ENCODE assay signal across 22 cellular contexts in the genomic region with DNA sequence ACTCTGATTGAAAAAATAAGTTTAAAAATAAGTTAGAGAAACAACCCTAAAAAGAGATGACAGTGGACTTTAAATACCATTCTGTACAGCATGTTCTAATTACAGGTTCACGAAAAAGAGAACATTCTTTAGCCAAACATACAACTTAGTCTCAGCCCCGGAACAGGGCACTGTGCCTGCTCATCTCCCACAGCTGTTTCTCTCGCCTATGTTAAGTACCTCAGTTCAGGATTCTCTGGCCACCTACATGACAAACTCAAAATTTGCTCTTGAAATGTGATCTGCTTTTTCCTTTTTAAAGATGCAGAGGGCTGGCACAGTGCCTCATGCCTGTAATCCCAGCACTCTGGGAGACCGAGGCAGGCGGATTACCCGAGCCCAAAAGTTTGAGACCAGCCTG. TPM values are rescaled to one million over a fixed set of nuclear protein-coding genes. Genes with fewer than 3 reads are reported as not detected.
DNase-seq lines count a peak whose midpoint lies in the region; ATAC-seq, FAIRE-seq and TF ChIP-seq lines count a peak whose summit lies in the region.
"Had no signal": no experiment of that assay in that cellular context is flagged by ENCODE, and none has a peak within 500 bp of the region (broad histone marks: within the 10 kb centered on the region; RNA-seq: fewer than 3 reads in every experiment).

No MANE protein-coding gene starts in this region.

- peaks cover 90% of the 10 kb centered on the region for H3K4me1 Mint-ChIP-seq in nephron progenitor cell
- H3K4me1 Mint-ChIP-seq: stimulated activated naive B cell treated with anti-CD40 and anti-IgM and Interleukin-4, amounts not matched to agents 10 μg/mL and 1 μg/mL and 100 μg/mL, for 72 hours had no signal

- TF ChIP-seq POLR2A in A549 (IDR thresholded peaks at IDR 0.05; ENCODE audit: low read length), result no peak

- no peak for FAIRE-seq in A549 (lab: Jason Lieb, UNC)
- no peak for FAIRE-seq in small intestine (lab: Jason Lieb, UNC)
- FAIRE-seq: bronchial epithelial cell, D721Med, H54 had no signal

- no peak overlapping the region for H3K4me3 ChIP-seq in A549
- no peak overlapping the region for H3K4me3 ChIP-seq in adipocyte (ENCODE audit: low read length)
- H3K4me3 ChIP-seq in small intestine (ENCODE audit: low read depth in 1 of 2, low read length in 2 of 2), result no peak overlapping the region
- no peak overlapping the region for H3K4me3 ChIP-seq in right cardiac atrium (ENCODE audit: low read length)
- H3K4me3 ChIP-seq: adrenal gland had no signal

- WGBS in A549 (ENCODE audit: missing lambda C conversion rate), result 79% methylated on average over 6 of the region's 6 CpGs
- WGBS in small intestine, 3 donors, result 52 to 63% (median 56%) methylated on average over 6 of the region's 6 CpGs
- WGBS in right cardiac atrium, result 86% methylated on average over 6 of the region's 6 CpGs

- H3K27ac ChIP-seq in A549, result peak overlapping the region; percentile 95; a peak in 4 of 6 replicates
- no peak overlapping the region for H3K27ac ChIP-seq in small intestine (ENCODE audit: low read depth in 1 of 2, low read length in 1 of 2)
- H3K27ac ChIP-seq in right cardiac atrium (ENCODE audit: low read length), result no peak overlapping the region
- H3K27ac ChIP-seq: KMS-11, RWPE1 had no signal

- no peak overlapping the region for H3K9ac ChIP-seq in adipocyte (ENCODE audit: low read length)
- H3K9ac ChIP-seq: KMS-11 had no signal

- H3K36me3 ChIP-seq in adipocyte (ENCODE audit: control insufficient read depth, insufficient read depth, low read length, severe bottlenecking) (no peaks in the 10 kb centered on the region), small intestine (ENCODE audit: control insufficient read depth in 2 of 2, insufficient read depth in 2 of 2, low read length in 2 of 2) (no peaks in the 10 kb centered on the region)
- H3K36me3 ChIP-seq: adrenal gland had no signal

- no peak overlapping the region for H3K4me3 Mint-ChIP-seq in nephron progenitor cell
- H3K4me3 Mint-ChIP-seq: activated CD8-positive, alpha-beta T cell treated with anti-CD3 and anti-CD28 coated beads for 36 hours; stimulated activated naive B cell treated with anti-CD40 and anti-IgM and Interleukin-4, amounts not matched to agents 10 μg/mL and 1 μg/mL and 100 μg/mL, for 72 hours had no signal

- H3K36me3 Mint-ChIP-seq in nephron progenitor cell (ENCODE audit: low read depth), result peaks cover 8% of the 10 kb centered on the region
- H3K36me3 Mint-ChIP-seq: stimulated activated naive B cell treated with anti-CD40 and anti-IgM and Interleukin-4, amounts not matched to agents 10 μg/mL and 1 μg/mL and 100 μg/mL, for 72 hours had no signal

- H3K4me2 ChIP-seq in A549, result peak overlapping the region; percentile 31; the same call in 2 of the 3 replicates
- H3K4me2 ChIP-seq: KMS-11 had no signal

- H3K27ac Mint-ChIP-seq in nephron progenitor cell, result peak overlapping the region; percentile 85
- H3K27ac Mint-ChIP-seq: activated CD8-positive, alpha-beta T cell treated with anti-CD3 and anti-CD28 coated beads for 36 hours; stimulated activated naive B cell treated with anti-CD40 and anti-IgM and Interleukin-4, amounts not matched to agents 10 μg/mL and 1 μg/mL and 100 μg/mL, for 72 hours had no signal

- peaks cover 6% of the 10 kb centered on the region for H3K9me3 Mint-ChIP-seq in nephron progenitor cell
- H3K9me3 Mint-ChIP-seq: activated CD8-positive, alpha-beta T cell treated with anti-CD3 and anti-CD28 coated beads for 36 hours had no signal

- TF ChIP-seq CTCF in A549 (IDR thresholded peaks at IDR 0.05) (no peak), nephron progenitor cell (IDR thresholded peaks at IDR 0.05) (no peak)

- H3K27me3 ChIP-seq in adipocyte (replicated peaks; ENCODE audit: control insufficient read depth, insufficient read depth, low read length) (no peaks in the 10 kb centered on the region), small intestine (ENCODE audit: control insufficient read depth in 2 of 2, insufficient read depth in 2 of 2, low read length in 2 of 2) (no peaks in the 10 kb centered on the region), right cardiac atrium (ENCODE audit: control insufficient read depth, insufficient read depth) (no peaks in the 10 kb centered on the region)
- H3K27me3 ChIP-seq: adrenal gland had no signal

- H3K27me3 Mint-ChIP-seq in nephron progenitor cell (ENCODE audit: low read depth, poor library complexity), result no peaks in the 10 kb centered on the region

- ATAC-seq in A549, result no peak
- no peak for ATAC-seq in GM19351 (IDR thresholded peaks at IDR 0.05; ENCODE audit: unreplicated experiment)
- ATAC-seq in right cardiac atrium, result no peak
- ATAC-seq: activated CD8-positive, alpha-beta T cell treated with anti-CD3 and anti-CD28 coated beads for 36 hours; left cardiac atrium; stimulated activated naive B cell treated with anti-CD40 and anti-IgM and Interleukin-4, amounts not matched to agents 10 μg/mL and 1 μg/mL and 100 μg/mL, for 72 hours had no signal

- DNase-seq in A549 (ENCODE audit: low read depth in 1 of 2, low spot score in 1 of 2), result no peak
- peak; percentile 52 for DNase-seq in NCI-H2029 (lab: John Stamatoyannopoulos, UW)
- DNase-seq in adipocyte (ENCODE audit: low read depth), result peak; percentile 50
- DNase-seq in nephron progenitor cell, result no peak
- no peak for DNase-seq in activated CD4-positive, alpha-beta T cell treated with anti-CD3 and anti-CD28 coated beads, Interleukin-2, amount 50 U/mL, for 48 hours
- DNase-seq in small intestine, result no peak
- no peak for DNase-seq in right cardiac atrium
- DNase-seq: activated CD8-positive, alpha-beta T cell treated with anti-CD3 and anti-CD28 coated beads for 36 hours; activated gamma-delta T cell; activated T-cell treated with anti-CD3 and anti-CD28 coated beads for 4 hours; adrenal gland; dermis blood vessel endothelial cell; left cardiac atrium; NCI-H1694 treated with DMSO at 0.1 percent for 48 hours; stimulated activated CD4-positive, alpha-beta T cell treated with anti-CD3 and anti-CD28 coated beads, Interleukin-2, amount 100 ng/mL, for 48 hours; stimulated activated naive B cell treated with anti-CD40 and anti-IgM and Interleukin-4, amounts not matched to agents 10 μg/mL and 1 μg/mL and 100 μg/mL, for 72 hours had no signal

- CTCF ChIA-PET in A549 (lab: Yijun Ruan, JAX), result no interaction called here

- no peaks in the 10 kb centered on the region for H3K9me3 ChIP-seq in A549
- no peaks in the 10 kb centered on the region for H3K9me3 ChIP-seq in adipocyte (ENCODE audit: control insufficient read depth, low read length)
- H3K9me3 ChIP-seq in small intestine (ENCODE audit: control insufficient read depth, low read depth), result no peaks in the 10 kb centered on the region
- no peaks in the 10 kb centered on the region for H3K9me3 ChIP-seq in right cardiac atrium (ENCODE audit: control insufficient read depth, low read length)
- H3K9me3 ChIP-seq: adrenal gland had no signal

- TF ChIP-seq RAD21 in A549 (conservative IDR thresholded peaks at IDR 0.05 in 1 of 2, IDR thresholded peaks at IDR 0.05 in 1 of 2), result no peak

- intact Hi-C loops in right cardiac atrium (cut with DNase I), result no loop called here

- POLR2A ChIA-PET in A549 (lab: Yijun Ruan, JAX), result no interaction called here

- no peak for TF ChIP-seq EP300 in A549 (IDR thresholded peaks at IDR 0.05)

- peaks cover 95% of the 10 kb centered on the region for H3K4me1 ChIP-seq in A549
- peaks cover 36% of the 10 kb centered on the region for H3K4me1 ChIP-seq in adipocyte (ENCODE audit: control insufficient read depth, insufficient read depth, low read length)
- peaks cover 9 to 20% of the 10 kb centered on the region in 2 donors for H3K4me1 ChIP-seq in small intestine (ENCODE audit: control insufficient read depth in 2 of 2, insufficient read depth in 1 of 2, low read depth in 1 of 2, low read length in 1 of 2)
- peaks cover 9% of the 10 kb centered on the region for H3K4me1 ChIP-seq in right cardiac atrium (ENCODE audit: control insufficient read depth, insufficient read depth, low read length)
- H3K4me1 ChIP-seq: adrenal gland had no signal

TF ChIP-seq in A549, 52 proteins besides CTCF, POLR2A, EP300 and RAD21:
- TF ChIP-seq HEYL (CRISPR knock-in tag; IDR thresholded peaks at IDR 0.05) (no peak), MYC (IDR thresholded peaks at IDR 0.05; ENCODE audit: borderline replicate concordance, low read length) (no peak), KDM5A (IDR thresholded peaks at IDR 0.05) (no peak), RARB (CRISPR knock-in tag; IDR thresholded peaks at IDR 0.05) (no peak), ESRRA (IDR thresholded peaks at IDR 0.05; ENCODE audit: borderline replicate concordance, low read length) (no peak), RFX5 (IDR thresholded peaks at IDR 0.05) (no peak), CEBPB (IDR thresholded peaks at IDR 0.05) (no peak), NPAS2 (CRISPR knock-in tag; IDR thresholded peaks at IDR 0.05; ENCODE audit: borderline replicate concordance) (no peak), EHF (CRISPR knock-in tag; IDR thresholded peaks at IDR 0.05) (no peak), HDAC2 (IDR thresholded peaks at IDR 0.05) (no peak)
- TF ChIP-seq, protein P1, sequence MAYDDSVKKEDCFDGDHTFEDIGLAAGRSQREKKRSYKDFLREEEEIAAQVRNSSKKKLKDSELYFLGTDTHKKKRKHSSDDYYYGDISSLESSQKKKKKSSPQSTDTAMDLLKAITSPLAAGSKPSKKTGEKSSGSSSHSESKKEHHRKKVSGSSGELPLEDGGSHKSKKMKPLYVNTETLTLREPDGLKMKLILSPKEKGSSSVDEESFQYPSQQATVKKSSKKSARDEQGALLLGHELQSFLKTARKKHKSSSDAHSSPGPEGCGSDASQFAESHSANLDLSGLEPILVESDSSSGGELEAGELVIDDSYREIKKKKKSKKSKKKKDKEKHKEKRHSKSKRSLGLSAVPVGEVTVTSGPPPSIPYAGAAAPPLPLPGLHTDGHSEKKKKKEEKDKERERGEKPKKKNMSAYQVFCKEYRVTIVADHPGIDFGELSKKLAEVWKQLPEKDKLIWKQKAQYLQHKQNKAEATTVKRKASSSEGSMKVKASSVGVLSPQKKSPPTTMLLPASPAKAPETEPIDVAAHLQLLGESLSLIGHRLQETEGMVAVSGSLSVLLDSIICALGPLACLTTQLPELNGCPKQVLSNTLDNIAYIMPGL (CRISPR knock-in tag; IDR thresholded peaks at IDR 0.05; ENCODE audit: borderline replicate concordance), result no peak
TF ChIP-seq in A549: peak in this region for 0.

RNA-seq across cellular contexts. Expression of gene MYO10, which starts 52.3 kb away (rescaled TPM):
- polyA plus RNA-seq in A549 (2011; rRNA removed) (68.0 and 132 TPM in 2 replicates), A549 (2017; fragmentation: RNase III; extraction: RNeasy Plus Mini Kit Qiagen cat#74134 plus additional on column Dnase treatment) (68.5 to 71.5 TPM (median 68.9 TPM) in 3 replicates), small intestine (10 to 100 TPM; 10.3 to 22.5 (median 14.9) TPM), right cardiac atrium (2.1 TPM)
- polyA plus RNA-seq in A549 (2012; cell fraction: cytosol; rRNA removed), result 28.5 and 36.3 TPM in 2 replicates
- polyA plus RNA-seq in A549 (2012; cell fraction: nucleus; rRNA removed), result 35.8 and 50.4 TPM in 2 replicates
- polyA minus RNA-seq in A549 (2011; rRNA and poly(A)+ RNA removed), result 236 and 309 TPM in 2 replicates
- total RNA-seq in right cardiac atrium, result 1 to 10 TPM; 2.4 to 4.3 (median 3.4) TPM

Comparison
In these comparisons a context has a peak if more than half of its experiments do, and no peak if none do; other contexts are left out.
1. DNase-seq: peak in NCI-H2029 (single experiment) and adipocyte (single experiment); none in A549 (0 of 2), nephron progenitor cell (single experiment), activated CD4-positive, alpha-beta T cell treated with anti-CD3 and anti-CD28 coated beads, Interleukin-2, amount 50 U/mL, for 48 hours (0 of 2), small intestine (single experiment) and right cardiac atrium (0 of 3).
2. H3K27ac ChIP-seq: peak in A549 (2 of 2); none in small intestine (0 of 2) and right cardiac atrium (single experiment).